Comparison of ENCODE assay signal across 8 cellular contexts in genomic region chr5:169416583-169417196, GRCh38.
DNase-seq lines count a peak whose midpoint lies in the region; ATAC-seq, FAIRE-seq and TF ChIP-seq lines count a peak whose summit lies in the region.

No MANE protein-coding gene starts in this region.

- WGBS in aorta, 2 donors: 27 to 37% methylated on average over 15 of the region's 15 CpGs

- DNase-seq in DMS 273 (lab: John Stamatoyannopoulos, UW; ENCODE audit: unreplicated experiment): peak; percentile 83
- DNase-seq in HTR-8/SVneo (ENCODE audit: insufficient read length, low spot score): peak; percentile 21
- peak; percentile 83 to 94 for DNase-seq in foreskin fibroblast
- peak; percentile 81 to 93 for DNase-seq in aorta
- DNase-seq in superior temporal gyrus (ENCODE audit: extremely low spot score): no peak
- DNase-seq in stimulated activated naive CD8-positive, alpha-beta T cell treated with anti-CD3 and anti-CD28 coated beads, Interleukin-15, amount 100 ng/mL, for 72 hours: no peak
- no peak for DNase-seq in NCI-H446 (lab: John Stamatoyannopoulos, UW)

- H3K4me1 Mint-ChIP-seq in stimulated activated naive CD8-positive, alpha-beta T cell treated with anti-CD3 and anti-CD28 coated beads, Interleukin-15, amount 100 ng/mL, for 72 hours: no peaks in the 10 kb centered on the region

- no peak for TF ChIP-seq CTCF in foreskin fibroblast (IDR thresholded peaks at IDR 0.05; ENCODE audit: low read depth, low read length)

- H3K27me3 ChIP-seq in aorta (ENCODE audit: control insufficient read depth in 1 of 2, insufficient read depth in 2 of 2, low read length in 1 of 2): no peaks in the 10 kb centered on the region

- peaks cover 1% of the 10 kb centered on the region for H3K9me3 ChIP-seq in aorta (ENCODE audit: control insufficient read depth, low read length)

- no peaks in the 10 kb centered on the region for H3K36me3 ChIP-seq in aorta (ENCODE audit: control insufficient read depth in 1 of 2, insufficient read depth in 2 of 2, low read length in 1 of 2)

- no peaks in the 10 kb centered on the region for H3K9me3 Mint-ChIP-seq in stimulated activated naive CD8-positive, alpha-beta T cell treated with anti-CD3 and anti-CD28 coated beads, Interleukin-15, amount 100 ng/mL, for 72 hours

- peaks cover 11% of the 10 kb centered on the region for H3K27me3 Mint-ChIP-seq in stimulated activated naive CD8-positive, alpha-beta T cell treated with anti-CD3 and anti-CD28 coated beads, Interleukin-15, amount 100 ng/mL, for 72 hours

- no peaks in the 10 kb centered on the region for H3K4me1 ChIP-seq in aorta (ENCODE audit: control insufficient read depth in 1 of 2, insufficient read depth in 2 of 2, low read length in 2 of 2)

- H3K4me3 ChIP-seq in foreskin fibroblast (ENCODE audit: low read depth in 1 of 2, low read length in 2 of 2) (no peak overlapping the region), aorta (ENCODE audit: low read length in 2 of 2) (no peak overlapping the region)

- FAIRE-seq in HTR-8/SVneo (lab: Jason Lieb, UNC): no peak

- H3K4me3 Mint-ChIP-seq in stimulated activated naive CD8-positive, alpha-beta T cell treated with anti-CD3 and anti-CD28 coated beads, Interleukin-15, amount 100 ng/mL, for 72 hours: no peak overlapping the region

- H3K27ac Mint-ChIP-seq in stimulated activated naive CD8-positive, alpha-beta T cell treated with anti-CD3 and anti-CD28 coated beads, Interleukin-15, amount 100 ng/mL, for 72 hours: no peak overlapping the region

- peak; percentile 98 for ATAC-seq in GM21529 (IDR thresholded peaks at IDR 0.05; ENCODE audit: unreplicated experiment)
- ATAC-seq in aorta (ENCODE audit: low FRiP score): peak; percentile 81
- no peak for ATAC-seq in stimulated activated naive CD8-positive, alpha-beta T cell treated with anti-CD3 and anti-CD28 coated beads, Interleukin-15, amount 100 ng/mL, for 72 hours

- H3K27ac ChIP-seq in aorta (ENCODE audit: low read depth in 1 of 2, low read length in 2 of 2): no peak overlapping the region

- intact Hi-C loops in aorta (cut with DNase I): no loop called here

Comparison
In these comparisons a context has a peak if more than half of its experiments do, and no peak if none do; other contexts are left out.
1. DNase-seq: peak in DMS 273 (single experiment), HTR-8/SVneo (single experiment), foreskin fibroblast (2 of 2) and aorta (2 of 2); none in superior temporal gyrus (single experiment), stimulated activated naive CD8-positive, alpha-beta T cell treated with anti-CD3 and anti-CD28 coated beads, Interleukin-15, amount 100 ng/mL, for 72 hours (0 of 2) and NCI-H446 (0 of 2).